8 cellular contexts compared by ENCODE assay signal in the genomic region with DNA sequence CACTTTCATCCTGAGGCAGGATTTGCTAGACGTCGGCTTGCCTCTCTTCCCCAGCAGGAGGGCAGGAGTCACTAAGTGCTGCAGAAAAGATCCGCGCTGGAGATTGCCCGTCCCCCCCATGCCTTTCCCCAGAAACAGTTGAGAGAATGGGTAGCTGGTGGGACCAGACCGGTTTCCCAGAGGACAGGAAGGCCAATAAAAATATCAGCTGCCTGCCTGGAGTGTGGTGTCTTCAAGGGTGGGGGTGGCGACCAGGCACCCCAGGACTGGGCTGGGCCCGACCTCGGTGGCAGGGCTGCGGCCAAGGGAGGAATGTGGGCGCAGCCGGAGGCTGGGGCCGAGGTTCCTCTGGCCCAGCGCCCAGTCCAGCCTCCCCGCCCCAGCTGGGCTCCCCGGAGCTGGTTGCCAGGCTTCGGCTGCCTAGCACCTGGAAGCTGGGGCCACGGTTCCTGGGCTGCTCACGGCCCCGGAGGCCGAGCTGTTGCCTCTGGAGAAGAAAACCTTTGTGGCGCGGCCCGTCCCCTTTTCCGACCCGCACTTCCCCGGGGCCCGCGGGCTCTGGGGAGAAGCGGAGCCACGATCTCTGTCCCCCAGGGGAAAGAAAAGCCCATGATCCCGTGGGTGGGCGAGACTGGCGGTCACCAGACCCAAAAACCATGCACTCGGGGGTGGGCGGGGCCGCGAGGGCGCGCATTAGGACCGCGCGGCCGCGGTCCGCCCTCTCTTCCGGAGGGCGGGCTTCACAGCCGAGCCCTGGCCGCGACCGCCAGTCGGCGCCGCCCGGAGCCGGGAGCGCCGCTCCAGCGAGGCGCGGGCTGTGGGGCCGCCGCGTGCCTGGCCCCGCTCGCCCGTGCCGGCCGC. TPM values are rescaled to one million over a fixed set of nuclear protein-coding genes. Genes with fewer than 3 reads are reported as not detected.
A peak's percentile ranks its signal among the peaks of the same experiment; 100 is the strongest.
DNase-seq lines count a peak whose midpoint lies in the region; ATAC-seq and TF ChIP-seq lines count a peak whose summit lies in the region.

A gene with protein sequence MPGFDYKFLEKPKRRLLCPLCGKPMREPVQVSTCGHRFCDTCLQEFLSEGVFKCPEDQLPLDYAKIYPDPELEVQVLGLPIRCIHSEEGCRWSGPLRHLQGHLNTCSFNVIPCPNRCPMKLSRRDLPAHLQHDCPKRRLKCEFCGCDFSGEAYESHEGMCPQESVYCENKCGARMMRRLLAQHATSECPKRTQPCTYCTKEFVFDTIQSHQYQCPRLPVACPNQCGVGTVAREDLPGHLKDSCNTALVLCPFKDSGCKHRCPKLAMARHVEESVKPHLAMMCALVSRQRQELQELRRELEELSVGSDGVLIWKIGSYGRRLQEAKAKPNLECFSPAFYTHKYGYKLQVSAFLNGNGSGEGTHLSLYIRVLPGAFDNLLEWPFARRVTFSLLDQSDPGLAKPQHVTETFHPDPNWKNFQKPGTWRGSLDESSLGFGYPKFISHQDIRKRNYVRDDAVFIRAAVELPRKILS (plus strand): TSS at position 769 of the 861 bp plus-strand sequence. CDS start 102 bp downstream, outside the sequence.

- H3K4me1 Mint-ChIP-seq in nephron progenitor cell: peaks cover 38% of the 10 kb centered on the region

- peak within 1 kb of the TSS; percentile 92 for H3K4me3 Mint-ChIP-seq in nephron progenitor cell

- peaks cover 11% of the 10 kb centered on the region for H3K36me3 Mint-ChIP-seq in nephron progenitor cell (ENCODE audit: low read depth)

- ATAC-seq in GM21825 (IDR thresholded peaks at IDR 0.05; ENCODE audit: unreplicated experiment): peak; percentile 56

- peak within 1 kb of the TSS; percentile 90 for H3K27ac ChIP-seq in DOHH2 (ENCODE audit: low read depth, low read length)

- no peaks in the 10 kb centered on the region for H3K9me3 Mint-ChIP-seq in nephron progenitor cell

- H3K27me3 Mint-ChIP-seq in nephron progenitor cell (ENCODE audit: low read depth, poor library complexity): no peaks in the 10 kb centered on the region

- peak within 1 kb of the TSS; percentile 99 for H3K4me2 ChIP-seq in DOHH2 (ENCODE audit: low read length)

- no peaks in the 10 kb centered on the region for H3K27me3 ChIP-seq in DOHH2 (ENCODE audit: control insufficient read depth, low read length)

- H3K9me3 ChIP-seq in DOHH2 (ENCODE audit: control insufficient read depth, insufficient read depth, low read length): no peaks in the 10 kb centered on the region

- H3K4me3 ChIP-seq in DOHH2 (ENCODE audit: low read length) (peak within 1 kb of the TSS; percentile 97), fibroblast of villous mesenchyme (ENCODE audit: low read depth, low read length) (peak within 1 kb of the TSS; percentile 92)

- peak; percentile 86 for TF ChIP-seq POLR2A in Raji (IDR thresholded peaks at IDR 0.05; ENCODE audit: insufficient read depth, low read depth, low read length)

- peaks cover 70% of the 10 kb centered on the region for H3K36me3 ChIP-seq in DOHH2 (ENCODE audit: control insufficient read depth, low read length)

- H3K79me2 ChIP-seq in DOHH2 (ENCODE audit: control insufficient read depth, low read length): peaks cover 69% of the 10 kb centered on the region

- peaks cover 20% of the 10 kb centered on the region for H4K20me1 ChIP-seq in DOHH2 (ENCODE audit: control insufficient read depth, insufficient read depth, low read depth, low read length)

- peak; percentile 92 for DNase-seq in LHCN-M2 (ENCODE audit: low read depth)
- peak; percentile 69 for DNase-seq in activated gamma-delta T cell treated with Interleukin-2 at 50 U/mL for 16 hours
- DNase-seq in fibroblast of villous mesenchyme (ENCODE audit: low read depth): peak; percentile 91
- peak; percentile 87 for DNase-seq in nephron progenitor cell
- DNase-seq in superior temporal gyrus (ENCODE audit: extremely low spot score): peak; percentile 75

- peak within 1 kb of the TSS; percentile 98 for H3K27ac Mint-ChIP-seq in nephron progenitor cell

- TF ChIP-seq CTCF in DOHH2 (IDR thresholded peaks at IDR 0.05; ENCODE audit: low read depth, low read length, poor library complexity, severe bottlenecking) (no peak), fibroblast of villous mesenchyme (IDR thresholded peaks at IDR 0.05; ENCODE audit: insufficient read depth, low read depth, low read length) (peak; percentile 12), nephron progenitor cell (IDR thresholded peaks at IDR 0.05) (no peak)

- H3F3A ChIP-seq in DOHH2 (ENCODE audit: control insufficient read depth, insufficient read depth): peaks cover 31% of the 10 kb centered on the region

- H3K9me2 ChIP-seq in DOHH2 (replicated peaks; ENCODE audit: control insufficient read depth, low read length): no peaks in the 10 kb centered on the region

- H3K4me1 ChIP-seq in DOHH2 (ENCODE audit: control insufficient read depth, low read length): peaks cover 72% of the 10 kb centered on the region

RNA-seq across cellular contexts. Expression of the gene that starts here (rescaled TPM):
- total RNA-seq in LHCN-M2 (2014; rRNA removed) (37.4 and 57.5 TPM in 2 replicates), fibroblast of villous mesenchyme (37.7 and 64.8 TPM in 2 replicates)
- polyA plus RNA-seq in LHCN-M2 (2012): 47.5 TPM

Comparison
In these comparisons a context has a peak if more than half of its experiments do, and no peak if none do; other contexts are left out.
1. Peak in every context shown above with its lines: DNase-seq, ATAC-seq, H3K4me3 ChIP-seq and H3K27ac ChIP-seq.